9 cellular contexts compared by ENCODE assay signal in genomic region chr16:35637683-35638082, GRCh38.
"Had no signal": no experiment of that assay in that cellular context is flagged by ENCODE, and none has a peak within 500 bp of the region (broad histone marks: within the 10 kb centered on the region; RNA-seq: fewer than 3 reads in every experiment).

No MANE protein-coding gene starts in this region.

- H3K36me3 Mint-ChIP-seq: IgD-negative memory B cell had no signal

- H3K27ac ChIP-seq: HL-60, KMS-11 had no signal

- H3K4me3 Mint-ChIP-seq: IgD-negative memory B cell had no signal

- H3K27me3 Mint-ChIP-seq: IgD-negative memory B cell had no signal

- H3K9ac ChIP-seq: KMS-11 had no signal

- H3K4me3 ChIP-seq: K562 had no signal

- FAIRE-seq: HepG2, HTR-8/SVneo, K562 had no signal

- ATAC-seq: HepG2, K562 had no signal

- H3K4me2 ChIP-seq: KMS-11 had no signal

- DNase-seq: IMR-90, KBM-7, KG1 had no signal
